In the genomic region with DNA sequence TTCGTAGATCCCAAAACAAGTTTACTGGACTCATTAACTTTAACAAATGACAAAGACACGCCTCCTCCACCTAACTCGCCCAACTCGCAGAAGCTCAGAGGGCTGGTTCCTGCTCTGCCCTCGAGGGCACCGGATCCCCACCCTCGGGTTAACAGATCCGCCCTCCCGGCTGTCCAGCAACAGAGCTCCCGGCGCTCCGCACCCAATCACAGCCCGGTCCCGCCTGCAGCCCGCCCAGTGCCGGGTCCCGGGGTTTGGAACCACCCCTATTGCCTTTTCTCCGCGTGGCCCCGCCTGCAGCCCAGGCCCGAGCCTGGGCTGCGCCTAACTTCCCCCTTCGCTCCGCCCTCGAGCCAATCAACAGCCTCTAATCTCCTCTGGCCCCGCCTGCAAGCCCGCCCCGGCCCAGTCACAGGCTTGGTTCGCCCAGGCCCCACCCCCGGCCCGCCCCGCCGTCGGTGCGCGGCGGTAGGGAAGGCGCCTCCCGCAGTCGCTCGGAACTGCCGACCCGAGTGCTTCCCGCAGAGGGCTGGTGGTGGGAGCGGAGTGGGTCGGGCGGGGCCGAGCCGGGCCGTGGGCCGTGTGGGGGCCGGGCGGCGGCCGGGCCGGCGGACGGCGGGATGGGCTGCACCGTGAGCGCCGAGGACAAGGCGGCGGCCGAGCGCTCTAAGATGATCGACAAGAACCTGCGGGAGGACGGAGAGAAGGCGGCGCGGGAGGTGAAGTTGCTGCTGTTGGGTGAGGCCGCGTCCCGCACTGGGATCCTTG, we compare ENCODE assay signal across 8 cellular contexts. TPM values are rescaled to one million over a fixed set of nuclear protein-coding genes. Genes with fewer than 3 reads are reported as not detected.
DNase-seq lines count a peak whose midpoint lies in the region; ATAC-seq, FAIRE-seq and TF ChIP-seq lines count a peak whose summit lies in the region.

A gene (plus strand): TSS at position 489 of the 768 bp plus-strand sequence. CDS start 132 bp downstream, at position 621.

- H3K27ac Mint-ChIP-seq in T-cell, result peak within 1 kb of the TSS; percentile 95 to 96

- TF ChIP-seq EP300 in transverse colon (IDR thresholded peaks at IDR 0.05; ENCODE audit: low read depth), result no peak

- peak within 1 kb of the TSS; percentile 90 for H3K14ac ChIP-seq in trophoblast cell (ENCODE audit: low read length)

- H2AFZ ChIP-seq in trophoblast cell (ENCODE audit: insufficient read depth, low read length, poor library complexity), result peak within 1 kb of the TSS; percentile 69

- intact Hi-C loops in transverse colon (cut with DNase I; ENCODE audit: low total_unique reads), result no loop called here

- peaks cover 34 to 54% (median 39%) of the 10 kb centered on the region in 3 donors for H3K4me1 Mint-ChIP-seq in T-cell

- H3K4me1 ChIP-seq in cardiac muscle cell (ENCODE audit: low read depth) (peaks cover 23% of the 10 kb centered on the region), trophoblast cell (ENCODE audit: control insufficient read depth in 1 of 2, insufficient read depth in 2 of 2, low read length in 2 of 2) (peaks cover 10 to 17% of the 10 kb centered on the region in 2 experiments), transverse colon (peaks cover 14 to 47% (median 41%) of the 10 kb centered on the region in 4 donors)

- H3K36me3 ChIP-seq in cardiac muscle cell (no peaks in the 10 kb centered on the region), trophoblast cell (ENCODE audit: control insufficient read depth in 1 of 2, insufficient read depth in 2 of 2, low read length in 2 of 2) (peaks cover 10 to 12% of the 10 kb centered on the region in 2 experiments), transverse colon (no peaks in the 10 kb centered on the region)

- peaks cover 8% of the 10 kb centered on the region for H3K79me1 ChIP-seq in trophoblast cell (ENCODE audit: low read length)

- peak within 1 kb of the TSS; percentile 76 for H2AK5ac ChIP-seq in trophoblast cell (ENCODE audit: low read length)

- in situ Hi-C loops in transverse colon (cut with MboI; ENCODE audit: low pct_ligation_motif_present in 1 of 4, low pct_unique_long_range_greater_than_20kb in 1 of 4, low sequenced_read_pairs in 3 of 4), result no loop called here

- peak within 1 kb of the TSS; percentile 51 for H4K8ac ChIP-seq in trophoblast cell (ENCODE audit: low read depth, low read length)

- peak; percentile 99 for FAIRE-seq in GM12891 (lab: Jason Lieb, UNC)

- no peaks in the 10 kb centered on the region for H3K27me3 Mint-ChIP-seq in T-cell

- H3K9me3 ChIP-seq in cardiac muscle cell (ENCODE audit: low read depth), result no peaks in the 10 kb centered on the region
- H3K9me3 ChIP-seq in trophoblast cell (ENCODE audit: insufficient read depth, low read depth, low read length), result no peaks in the 10 kb centered on the region
- no peaks in the 10 kb centered on the region for H3K9me3 ChIP-seq in transverse colon

- POLR2A ChIA-PET in T-cell (lab: Charles Lee), result interaction anchor here (0.5 to 1.5 kb wide), 9 partner anchors 8 to 792 kb away, joined by 3 to 8 read pairs (median 4); a partner anchor contains a TSS

- TF ChIP-seq CTCF in cardiac muscle cell (IDR thresholded peaks at IDR 0.05; ENCODE audit: low read depth, low read length) (no peak), transverse colon (IDR thresholded peaks at IDR 0.05) (no peak)

- TF ChIP-seq POLR2A in GM12891 (IDR thresholded peaks at IDR 0.05; ENCODE audit: low read depth, low read length), result peak; percentile 85
- peak; percentile 77 for TF ChIP-seq POLR2A in transverse colon (IDR thresholded peaks at IDR 0.05)

- no peak within 1 kb of the TSS for H2BK12ac ChIP-seq in trophoblast cell (ENCODE audit: low read length)

- peak within 1 kb of the TSS; percentile 94 for H3K9ac ChIP-seq in trophoblast cell (ENCODE audit: low read length)

- DNase-seq in GM12891 (ENCODE audit: insufficient read length, low spot score), result peak; percentile 98
- peak; percentile 58 for DNase-seq in NCI-H1436 treated with DMSO at 0.1 percent for 48 hours (lab: John Stamatoyannopoulos, UW)
- peak; percentile 96 to 100 (median 99) for DNase-seq in T-cell
- DNase-seq in cardiac muscle cell (ENCODE audit: low read depth in 1 of 2, low spot score in 1 of 2), result peak; percentile 99
- DNase-seq in trophoblast cell, result peak; percentile 99
- DNase-seq in transverse colon, result peak; percentile 99

- peaks cover 10% of the 10 kb centered on the region for H3K36me3 Mint-ChIP-seq in T-cell

- CTCF ChIA-PET in T-cell (lab: Charles Lee), result interaction anchor here (0.5 to 1.5 kb wide), 11 partner anchors 8 to 1248 kb away, joined by 3 to 31 read pairs (median 4); a partner anchor contains a TSS

- peaks cover 18% of the 10 kb centered on the region for H3K79me2 ChIP-seq in trophoblast cell (ENCODE audit: control insufficient read depth, insufficient read depth, low read length, poor library complexity)

- H3K27ac ChIP-seq in adipose tissue (ENCODE audit: low read depth, low read length) (peak within 1 kb of the TSS; percentile 38), cardiac muscle cell (peak within 1 kb of the TSS; percentile 72), trophoblast cell (ENCODE audit: low read depth, low read length) (peak within 1 kb of the TSS; percentile 38), transverse colon (peak within 1 kb of the TSS; percentile 90 to 92 (median 91))

- H3K4me2 ChIP-seq in trophoblast cell (ENCODE audit: low read length), result peak within 1 kb of the TSS; percentile 79

- H3K4me3 ChIP-seq in cardiac muscle cell, result peak within 1 kb of the TSS; percentile 57
- peak within 1 kb of the TSS; percentile 88 for H3K4me3 ChIP-seq in trophoblast cell (ENCODE audit: low read depth, low read length)
- H3K4me3 ChIP-seq in transverse colon, result peak within 1 kb of the TSS; percentile 54 to 84 (median 76)

- H3K23ac ChIP-seq in trophoblast cell (ENCODE audit: low read length), result no peak within 1 kb of the TSS

- H3K9me3 Mint-ChIP-seq in T-cell, result no peaks in the 10 kb centered on the region

- 0 to 1% (median 1%) methylated on average over 71 to 75 of the region's 75 CpGs for WGBS in adipose tissue, 3 donors
- no CpG with 5 or more reads among the region's 75 CpGs for WGBS in trophoblast cell (ENCODE audit: extremely low coverage, insufficient coverage, insufficient read length)
- 1% methylated on average over 55 of the region's 75 CpGs; no CpG with 5 or more reads in 1 of the 2 donors for WGBS in transverse colon (ENCODE audit: low coverage in 1 of 2), 2 donors

- peak within 1 kb of the TSS; percentile 95 to 98 (median 97) for H3K4me3 Mint-ChIP-seq in T-cell

- ATAC-seq in HG02840 (IDR thresholded peaks at IDR 0.05; ENCODE audit: low FRiP score, unreplicated experiment) (peak; percentile 95), T-cell (replicated peaks in 1 of 4) (peak; percentile 85 to 90 (median 88))

- H4K91ac ChIP-seq in trophoblast cell (ENCODE audit: low read depth, low read length), result peak within 1 kb of the TSS; percentile 85

- H2BK120ac ChIP-seq in trophoblast cell (ENCODE audit: insufficient read depth, low read length, poor library complexity), result peak within 1 kb of the TSS; percentile 84

- H3K18ac ChIP-seq in trophoblast cell (ENCODE audit: low read length), result peak within 1 kb of the TSS; percentile 81

- peak within 1 kb of the TSS; percentile 90 for H3K4ac ChIP-seq in trophoblast cell (ENCODE audit: low read depth, low read length)

- peak within 1 kb of the TSS; percentile 79 for H2BK5ac ChIP-seq in trophoblast cell (ENCODE audit: low read depth, low read length, poor library complexity)

- H4K12ac ChIP-seq in trophoblast cell (ENCODE audit: low read depth, low read length), result peak within 1 kb of the TSS; percentile 47

- H3K27me3 ChIP-seq in cardiac muscle cell (no peaks in the 10 kb centered on the region), trophoblast cell (ENCODE audit: insufficient read depth, low read length) (no peaks in the 10 kb centered on the region), transverse colon (no peaks in the 10 kb centered on the region)

TF ChIP-seq in GM12891, 5 proteins besides CTCF, POLR2A, EP300 and RAD21:
- TF ChIP-seq POU2F2 (IDR thresholded peaks at IDR 0.05; ENCODE audit: low read depth, low read length) (no peak), SPI1 (IDR thresholded peaks at IDR 0.05; ENCODE audit: low read depth, low read length) (no peak), POLR2AphosphoS5 (IDR thresholded peaks at IDR 0.05; ENCODE audit: low read depth, low read length) (peak; percentile 77; the same call in 1 of the 2 replicates), TAF1 (IDR thresholded peaks at IDR 0.05; ENCODE audit: low read depth, low read length) (peak; percentile 91), PAX5 (IDR thresholded peaks at IDR 0.05; ENCODE audit: insufficient read depth, low read length, severe bottlenecking) (no peak)

RNA-seq across cellular contexts. Expression of the gene that starts here (rescaled TPM):
- 177 TPM for polyA plus RNA-seq in GM12891 (2012; ENCODE audit: low read depth, missing spikeins)
- total RNA-seq in T-cell (100 to 1,000 TPM; 257 to 313 (median 287) TPM), cardiac muscle cell (160 and 179 TPM in 2 replicates), transverse colon (100 to 1,000 TPM in 1 of 4 donors, 10 to 100 TPM in 3; 69.6 to 322 (median 74.8) TPM)
- polyA plus RNA-seq in adipose tissue (100 to 1,000 TPM in 2 of 3 donors, 10 to 100 TPM in 1; 53.4 to 242 (median 211) TPM), cardiac muscle cell (255 and 285 TPM in 2 replicates)
- polyA plus RNA-seq in trophoblast cell (2013), result 191 and 192 TPM in 2 replicates

Comparison
In these comparisons a context has a peak if more than half of its experiments do, and no peak if none do; other contexts are left out.
1. Peak in every context shown above with its lines: DNase-seq, ATAC-seq, H3K4me3 ChIP-seq and H3K27ac ChIP-seq.
2. H3K27ac ChIP-seq: peak in every context shown above with its lines; median percentile 91 in transverse colon; 72 in cardiac muscle cell; 38 in adipose tissue; 38 in trophoblast cell.